16 cellular contexts compared by ENCODE assay signal in genomic region chr6:53985361-53985760, GRCh38.
"Had no signal": no experiment of that assay in that cellular context is flagged by ENCODE, and none has a peak within 500 bp of the region (broad histone marks: within the 10 kb centered on the region; RNA-seq: fewer than 3 reads in every experiment).

No MANE protein-coding gene starts in this region.

- H3K27ac ChIP-seq: left lung, psoas muscle had no signal

- H3K27ac Mint-ChIP-seq: activated CD8-positive, alpha-beta T cell treated with anti-CD3 and anti-CD28 coated beads for 36 hours; activated naive CD8-positive, alpha-beta T cell treated with anti-CD3 and anti-CD28 coated beads, Interleukin-2, amount 10 ng/mL, durations not matched to agents 7 days and 5 days; memory B cell; nephron progenitor cell; T-cell; type B pancreatic cell had no signal

- H3K9me3 Mint-ChIP-seq: activated CD8-positive, alpha-beta T cell treated with anti-CD3 and anti-CD28 coated beads for 36 hours; activated naive CD8-positive, alpha-beta T cell treated with anti-CD3 and anti-CD28 coated beads, Interleukin-2, amount 10 ng/mL, durations not matched to agents 7 days and 5 days; memory B cell; nephron progenitor cell; T-cell had no signal

- H3K4me3 Mint-ChIP-seq: activated CD8-positive, alpha-beta T cell treated with anti-CD3 and anti-CD28 coated beads for 36 hours; activated naive CD8-positive, alpha-beta T cell treated with anti-CD3 and anti-CD28 coated beads, Interleukin-2, amount 10 ng/mL, durations not matched to agents 7 days and 5 days; memory B cell; nephron progenitor cell; T-cell; type B pancreatic cell had no signal

- H3K27me3 ChIP-seq: left lung had no signal

- ATAC-seq: activated CD8-positive, alpha-beta T cell treated with anti-CD3 and anti-CD28 coated beads for 36 hours; T-cell had no signal

- DNase-seq: activated CD4-positive, alpha-beta T cell treated with anti-CD3 and anti-CD28 coated beads for 4 hours; activated CD8-positive, alpha-beta memory T cell treated with anti-CD3 and anti-CD28 coated beads, Interleukin-2, amount 50 U/mL, for 4 hours; activated CD8-positive, alpha-beta T cell treated with anti-CD3 and anti-CD28 coated beads for 36 hours; activated naive CD8-positive, alpha-beta T cell treated with anti-CD3 and anti-CD28 coated beads, Interleukin-2, amount 10 ng/mL, durations not matched to agents 7 days and 5 days; aorta; cortex of kidney; effector CD8-positive, alpha-beta T cell; head of caudate nucleus; left lung; nephron progenitor cell; psoas muscle; stimulated activated CD4-positive, alpha-beta T cell treated with anti-CD3 and anti-CD28 coated beads, Interleukin-2, amount 100 ng/mL, for 48 hours; stimulated activated naive CD4-positive, alpha-beta T cell treated with Interleukin-2 at 50 U/mL for 16 hours; T-cell had no signal

- H3K4me1 ChIP-seq: left lung had no signal

- H3K27me3 Mint-ChIP-seq: activated CD8-positive, alpha-beta T cell treated with anti-CD3 and anti-CD28 coated beads for 36 hours had no signal

- H3K4me3 ChIP-seq: left lung, psoas muscle had no signal

- H3K9me3 ChIP-seq: left lung, psoas muscle had no signal

- H3K36me3 Mint-ChIP-seq: activated naive CD8-positive, alpha-beta T cell treated with anti-CD3 and anti-CD28 coated beads, Interleukin-2, amount 10 ng/mL, durations not matched to agents 7 days and 5 days; memory B cell; T-cell; type B pancreatic cell had no signal

- H3K36me3 ChIP-seq: left lung had no signal

- H3K4me1 Mint-ChIP-seq: activated naive CD8-positive, alpha-beta T cell treated with anti-CD3 and anti-CD28 coated beads, Interleukin-2, amount 10 ng/mL, durations not matched to agents 7 days and 5 days; memory B cell; T-cell had no signal
